In the genomic region with DNA sequence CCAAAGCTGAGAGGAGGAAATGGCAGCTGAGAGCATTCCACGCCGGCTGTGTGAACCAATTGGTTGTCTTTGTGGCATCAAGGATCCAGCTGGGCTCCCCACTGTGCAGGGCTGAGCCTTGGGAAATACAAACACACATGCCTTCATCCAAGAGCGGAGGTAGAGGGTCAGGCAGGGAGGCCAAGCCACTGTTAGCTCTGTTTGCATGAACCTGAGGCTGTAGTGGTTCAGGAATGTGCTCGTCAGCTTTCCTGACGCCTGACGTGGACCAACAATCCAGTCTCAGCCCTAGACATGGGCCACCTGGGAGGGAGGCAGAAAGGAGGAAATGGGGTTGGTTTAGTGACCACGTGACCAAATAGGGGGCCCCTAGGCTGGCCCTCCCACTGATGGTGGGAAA, we compare ENCODE assay signal across 1 cellular context.
TF ChIP-seq lines count a peak whose summit lies in the region.

No MANE protein-coding gene starts in this region.

TF ChIP-seq in IMR-90, 13 proteins besides CTCF, POLR2A, EP300 and RAD21 (continued from another document):
- TF ChIP-seq RFX5 (IDR thresholded peaks at IDR 0.05; ENCODE audit: low read depth, low read length) (no peak), RCOR1 (IDR thresholded peaks at IDR 0.05; ENCODE audit: insufficient replicate concordance, low read length) (no peak), MAZ (IDR thresholded peaks at IDR 0.05; ENCODE audit: borderline replicate concordance, low read depth, low read length) (no peak), MAFK (IDR thresholded peaks at IDR 0.05; ENCODE audit: low read depth, low read length) (no peak)
TF ChIP-seq in IMR-90: peak in this region for 0.
